8 cellular contexts compared by ENCODE assay signal in the genomic region with DNA sequence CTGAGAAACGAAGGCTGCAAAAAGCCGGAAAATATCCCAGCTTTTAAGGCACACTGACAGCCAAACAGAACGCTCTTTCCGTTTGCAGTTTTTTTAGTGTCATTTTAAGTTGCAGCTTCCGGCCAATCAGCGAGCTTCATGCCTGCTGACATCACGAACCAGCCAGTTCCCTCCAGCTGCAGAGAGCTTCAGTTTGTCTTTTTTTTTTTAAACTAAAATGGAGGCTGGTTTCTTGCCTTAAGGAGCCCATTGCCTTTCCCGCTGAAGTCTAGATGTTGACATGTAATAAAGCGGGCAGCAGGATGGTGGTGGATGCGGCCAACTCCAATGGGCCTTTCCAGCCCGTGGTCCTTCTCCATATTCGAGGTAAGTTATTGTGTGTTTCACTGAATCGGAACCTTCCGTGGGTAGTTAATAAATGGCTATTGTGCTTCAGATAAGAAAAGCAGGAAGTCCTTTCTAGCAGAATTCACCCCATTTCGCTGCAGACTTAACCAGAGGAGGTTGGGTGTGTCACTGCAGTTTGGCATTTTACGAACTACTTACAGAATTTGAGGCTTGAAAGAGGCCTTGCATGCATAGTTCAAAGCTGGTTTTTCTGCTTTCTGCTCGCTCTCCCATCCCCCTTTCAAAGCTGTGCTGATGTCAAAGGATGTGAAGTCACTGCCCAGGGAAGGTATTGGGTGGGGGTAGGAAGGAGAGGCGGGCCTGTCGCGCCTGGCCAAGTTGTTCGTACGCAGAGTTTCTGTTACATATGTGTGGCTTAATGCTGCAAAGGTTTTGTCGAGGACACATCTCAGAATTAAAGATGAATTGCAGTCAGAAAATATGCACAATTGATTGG. TPM values are rescaled to one million over a fixed set of nuclear protein-coding genes. Genes with fewer than 3 reads are reported as not detected.
DNase-seq lines count a peak whose midpoint lies in the region; ATAC-seq and TF ChIP-seq lines count a peak whose summit lies in the region.

No MANE protein-coding gene starts in this region.

- peaks cover 40% of the 10 kb centered on the region for H3K4me1 Mint-ChIP-seq in activated naive CD8-positive, alpha-beta T cell treated with anti-CD3 and anti-CD28 coated beads for 36 hours
- peaks cover 30% of the 10 kb centered on the region for H3K4me1 Mint-ChIP-seq in glutamatergic neuron (ENCODE audit: low read depth, unreplicated experiment)
- peaks cover 38% of the 10 kb centered on the region for H3K4me1 Mint-ChIP-seq in type B pancreatic cell (ENCODE audit: unreplicated experiment)

- peaks cover 23% of the 10 kb centered on the region for H3K36me3 Mint-ChIP-seq in activated naive CD8-positive, alpha-beta T cell treated with anti-CD3 and anti-CD28 coated beads for 36 hours
- H3K36me3 Mint-ChIP-seq in glutamatergic neuron (ENCODE audit: unreplicated experiment) (no peaks in the 10 kb centered on the region), type B pancreatic cell (peaks cover 4% of the 10 kb centered on the region)

- peak overlapping the region; percentile 83 for H3K4me3 ChIP-seq in GM12864 (ENCODE audit: low read depth, low read length)

- H3K4me3 Mint-ChIP-seq in activated naive CD8-positive, alpha-beta T cell treated with anti-CD3 and anti-CD28 coated beads for 36 hours: peak overlapping the region; percentile 96
- H3K4me3 Mint-ChIP-seq in glutamatergic neuron (ENCODE audit: unreplicated experiment) (peak overlapping the region; percentile 96), type B pancreatic cell (peak overlapping the region; percentile 97)

- peak overlapping the region; percentile 100 for H3K27ac Mint-ChIP-seq in activated naive CD8-positive, alpha-beta T cell treated with anti-CD3 and anti-CD28 coated beads for 36 hours
- H3K27ac Mint-ChIP-seq in glutamatergic neuron (ENCODE audit: unreplicated experiment) (peak overlapping the region; percentile 99), type B pancreatic cell (peak overlapping the region; percentile 100)

- no peaks in the 10 kb centered on the region for H3K27me3 Mint-ChIP-seq in activated naive CD8-positive, alpha-beta T cell treated with anti-CD3 and anti-CD28 coated beads for 36 hours
- H3K27me3 Mint-ChIP-seq in glutamatergic neuron (ENCODE audit: unreplicated experiment): peaks cover 7% of the 10 kb centered on the region
- H3K27me3 Mint-ChIP-seq in type B pancreatic cell: no peaks in the 10 kb centered on the region

- DNase-seq in GM12864 (ENCODE audit: low read depth): peak; percentile 94
- DNase-seq in NCI-H1092 treated with DMSO at 0.1 percent for 48 hours (lab: John Stamatoyannopoulos, UW): peak; percentile 95
- DNase-seq in activated naive CD8-positive, alpha-beta T cell treated with anti-CD3 and anti-CD28 coated beads for 36 hours: peak; percentile 81
- DNase-seq in glutamatergic neuron: peak; percentile 69
- peak; percentile 42 for DNase-seq in omental fat pad (ENCODE audit: low spot score)
- peak; percentile 78 for DNase-seq in type B pancreatic cell (ENCODE audit: extremely low spot score, unreplicated experiment)

- ATAC-seq in HG02642 (IDR thresholded peaks at IDR 0.05; ENCODE audit: poor library complexity, unreplicated experiment) (peak; percentile 90), SK-N-SH treated with all-trans-retinoic acid at 6 μM for 48 hours (peak; percentile 97), omental fat pad (ENCODE audit: low FRiP score) (peak; percentile 85)

- TF ChIP-seq CTCF in GM12864 (IDR thresholded peaks at IDR 0.05; ENCODE audit: low read depth, low read length, missing control alignments): no peak
- no peak for TF ChIP-seq CTCF in glutamatergic neuron (IDR thresholded peaks at IDR 0.05; ENCODE audit: partially characterized antibody, unreplicated experiment)
- TF ChIP-seq CTCF in omental fat pad (IDR thresholded peaks at IDR 0.05): no peak
- TF ChIP-seq CTCF in type B pancreatic cell (conservative IDR thresholded peaks at IDR 0.05): no peak

- no peaks in the 10 kb centered on the region for H3K9me3 Mint-ChIP-seq in activated naive CD8-positive, alpha-beta T cell treated with anti-CD3 and anti-CD28 coated beads for 36 hours
- peaks cover 3% of the 10 kb centered on the region for H3K9me3 Mint-ChIP-seq in glutamatergic neuron (ENCODE audit: unreplicated experiment)
- H3K9me3 Mint-ChIP-seq in type B pancreatic cell: no peaks in the 10 kb centered on the region

TF ChIP-seq in SK-N-SH treated with all-trans-retinoic acid at 6 μM for 48 hours, 23 proteins besides CTCF, POLR2A, EP300 and RAD21:
- no peak for TF ChIP-seq ZNF8 (CRISPR knock-in tag; IDR thresholded peaks at IDR 0.05)
- TF ChIP-seq, protein P1, sequence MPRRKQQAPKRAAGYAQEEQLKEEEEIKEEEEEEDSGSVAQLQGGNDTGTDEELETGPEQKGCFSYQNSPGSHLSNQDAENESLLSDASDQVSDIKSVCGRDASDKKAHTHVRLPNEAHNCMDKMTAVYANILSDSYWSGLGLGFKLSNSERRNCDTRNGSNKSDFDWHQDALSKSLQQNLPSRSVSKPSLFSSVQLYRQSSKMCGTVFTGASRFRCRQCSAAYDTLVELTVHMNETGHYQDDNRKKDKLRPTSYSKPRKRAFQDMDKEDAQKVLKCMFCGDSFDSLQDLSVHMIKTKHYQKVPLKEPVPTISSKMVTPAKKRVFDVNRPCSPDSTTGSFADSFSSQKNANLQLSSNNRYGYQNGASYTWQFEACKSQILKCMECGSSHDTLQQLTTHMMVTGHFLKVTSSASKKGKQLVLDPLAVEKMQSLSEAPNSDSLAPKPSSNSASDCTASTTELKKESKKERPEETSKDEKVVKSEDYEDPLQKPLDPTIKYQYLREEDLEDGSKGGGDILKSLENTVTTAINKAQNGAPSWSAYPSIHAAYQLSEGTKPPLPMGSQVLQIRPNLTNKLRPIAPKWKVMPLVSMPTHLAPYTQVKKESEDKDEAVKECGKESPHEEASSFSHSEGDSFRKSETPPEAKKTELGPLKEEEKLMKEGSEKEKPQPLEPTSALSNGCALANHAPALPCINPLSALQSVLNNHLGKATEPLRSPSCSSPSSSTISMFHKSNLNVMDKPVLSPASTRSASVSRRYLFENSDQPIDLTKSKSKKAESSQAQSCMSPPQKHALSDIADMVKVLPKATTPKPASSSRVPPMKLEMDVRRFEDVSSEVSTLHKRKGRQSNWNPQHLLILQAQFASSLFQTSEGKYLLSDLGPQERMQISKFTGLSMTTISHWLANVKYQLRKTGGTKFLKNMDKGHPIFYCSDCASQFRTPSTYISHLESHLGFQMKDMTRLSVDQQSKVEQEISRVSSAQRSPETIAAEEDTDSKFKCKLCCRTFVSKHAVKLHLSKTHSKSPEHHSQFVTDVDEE (CRISPR knock-in tag; IDR thresholded peaks at IDR 0.05): 0 out of 2 replicates have a peak, but pooled peaks have one; percentile 19
- TF ChIP-seq, protein P2, sequence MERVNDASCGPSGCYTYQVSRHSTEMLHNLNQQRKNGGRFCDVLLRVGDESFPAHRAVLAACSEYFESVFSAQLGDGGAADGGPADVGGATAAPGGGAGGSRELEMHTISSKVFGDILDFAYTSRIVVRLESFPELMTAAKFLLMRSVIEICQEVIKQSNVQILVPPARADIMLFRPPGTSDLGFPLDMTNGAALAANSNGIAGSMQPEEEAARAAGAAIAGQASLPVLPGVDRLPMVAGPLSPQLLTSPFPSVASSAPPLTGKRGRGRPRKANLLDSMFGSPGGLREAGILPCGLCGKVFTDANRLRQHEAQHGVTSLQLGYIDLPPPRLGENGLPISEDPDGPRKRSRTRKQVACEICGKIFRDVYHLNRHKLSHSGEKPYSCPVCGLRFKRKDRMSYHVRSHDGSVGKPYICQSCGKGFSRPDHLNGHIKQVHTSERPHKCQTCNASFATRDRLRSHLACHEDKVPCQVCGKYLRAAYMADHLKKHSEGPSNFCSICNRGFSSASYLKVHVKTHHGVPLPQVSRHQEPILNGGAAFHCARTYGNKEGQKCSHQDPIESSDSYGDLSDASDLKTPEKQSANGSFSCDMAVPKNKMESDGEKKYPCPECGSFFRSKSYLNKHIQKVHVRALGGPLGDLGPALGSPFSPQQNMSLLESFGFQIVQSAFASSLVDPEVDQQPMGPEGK (CRISPR knock-in tag; IDR thresholded peaks at IDR 0.05; ENCODE audit: borderline replicate concordance): 0 out of 2 replicates have a peak, but pooled peaks have one; percentile 37

RNA-seq across cellular contexts. Expression of a gene that starts 48.4 kb away (rescaled TPM):
- 100 to 1,000 TPM; 209 to 221 TPM for total RNA-seq in activated naive CD8-positive, alpha-beta T cell treated with anti-CD3 and anti-CD28 coated beads for 36 hours
- 116 TPM for total RNA-seq in glutamatergic neuron (ENCODE audit: unreplicated experiment)
- 10 to 100 TPM; 73.7 to 90.5 (median 87.6) TPM for total RNA-seq in omental fat pad
- 99.8 TPM in 2 replicates for total RNA-seq in type B pancreatic cell (ENCODE audit: low replicate concordance)

Comparison
In these comparisons a context has a peak if more than half of its experiments do, and no peak if none do; other contexts are left out.
1. Peak in every context shown above with its lines: DNase-seq, ATAC-seq and H3K4me3 ChIP-seq.
2. DNase-seq: peak in every context shown above with its lines; median percentile 95 in NCI-H1092 treated with DMSO at 0.1 percent for 48 hours; 94 in GM12864; 81 in activated naive CD8-positive, alpha-beta T cell treated with anti-CD3 and anti-CD28 coated beads for 36 hours; 78 in type B pancreatic cell; 69 in glutamatergic neuron; 42 in omental fat pad.